ENCODE assay signal across 1 cellular context in genomic region chr12:113099364-113099763, GRCh38.
A peak's percentile ranks its signal among the peaks of the same experiment; 100 is the strongest.
TF ChIP-seq lines count a peak whose summit lies in the region.

No MANE protein-coding gene starts in this region.

TF ChIP-seq in GM12878, 131 proteins besides CTCF, POLR2A, EP300 and RAD21:
- TF ChIP-seq NFIC (IDR thresholded peaks at IDR 0.05; ENCODE audit: low read depth, low read length) (no peak), POLR2AphosphoS2 (IDR thresholded peaks at IDR 0.05; ENCODE audit: low read depth, low read length) (peak; percentile 54; the same call in 1 of the 2 replicates), MTA2 (IDR thresholded peaks at IDR 0.05; ENCODE audit: low read depth) (no peak), SIN3A (IDR thresholded peaks at IDR 0.05; ENCODE audit: low read depth, low read length) (no peak)
